In the genomic region with DNA sequence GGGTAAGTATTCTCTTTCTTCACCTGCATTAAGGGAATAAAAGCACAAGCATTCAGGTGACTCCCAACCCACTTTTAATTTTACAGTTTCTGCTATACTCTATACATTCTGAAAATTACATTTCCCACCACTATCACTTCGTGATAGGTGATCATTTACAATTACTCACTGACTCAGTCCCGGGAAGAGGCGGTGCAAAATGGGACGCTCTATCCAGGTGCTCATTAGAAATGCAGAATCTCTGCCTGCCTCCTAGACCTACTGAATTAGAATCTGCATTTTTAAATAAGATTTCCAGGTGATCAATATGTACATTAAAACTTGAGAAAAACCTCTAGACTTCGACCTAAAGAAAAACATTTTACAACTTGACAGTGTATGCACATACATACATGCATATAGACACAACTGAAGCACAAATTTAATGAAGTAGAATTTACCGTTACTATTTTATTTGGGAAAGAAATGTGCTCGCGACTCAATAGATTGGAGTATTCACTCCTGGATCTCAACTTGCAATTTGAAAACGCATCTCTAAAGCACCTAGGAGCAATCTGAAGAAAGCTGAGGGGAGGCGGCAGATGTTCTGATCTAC, we compare ENCODE assay signal across 8 cellular contexts. TPM values are rescaled to one million over a fixed set of nuclear protein-coding genes. Genes with fewer than 3 reads are reported as not detected.
DNase-seq lines count a peak whose midpoint lies in the region; ATAC-seq lines count a peak whose summit lies in the region.

No MANE protein-coding gene starts in this region.

- H3K27ac ChIP-seq in iPS-20b (ENCODE audit: low read length) (no peak overlapping the region), caudate nucleus (ENCODE audit: low read depth, low read length) (no peak overlapping the region)

- DNase-seq in HT-29 (ENCODE audit: low spot score) (peak; percentile 61), caudate nucleus (lab: John Stamatoyannopoulos, UW) (no peak), NCI-H2227 (lab: John Stamatoyannopoulos, UW; ENCODE audit: unreplicated experiment) (no peak), G401 (ENCODE audit: low spot score) (no peak)
- no peak for DNase-seq in activated naive CD4-positive, alpha-beta T cell treated with anti-CD3 and anti-CD28 coated beads, Interleukin-2, amount 50 U/mL, for 72 hours (ENCODE audit: low spot score in 2 of 2)
- DNase-seq in stimulated activated effector memory CD8-positive, alpha-beta T cell treated with anti-CD3 and anti-CD28 coated beads, Interleukin-12 subunit alpha, Interleukin-12 subunit beta, amount 100 ng/mL, for 72 hours (ENCODE audit: low spot score in 2 of 2): no peak

- H3K9me3 ChIP-seq in iPS-20b (ENCODE audit: insufficient read depth, low read depth, low read length): no peaks in the 10 kb centered on the region

- H3K4me3 Mint-ChIP-seq in stimulated activated effector memory CD8-positive, alpha-beta T cell treated with anti-CD3 and anti-CD28 coated beads, Interleukin-12 subunit alpha, Interleukin-12 subunit beta, amount 100 ng/mL, for 72 hours: peak overlapping the region; percentile 82

- H3K4me1 ChIP-seq in iPS-20b (ENCODE audit: insufficient read depth, low read length): peaks cover 11% of the 10 kb centered on the region

- H3K4me1 Mint-ChIP-seq in stimulated activated effector memory CD8-positive, alpha-beta T cell treated with anti-CD3 and anti-CD28 coated beads, Interleukin-12 subunit alpha, Interleukin-12 subunit beta, amount 100 ng/mL, for 72 hours: peaks cover 42% of the 10 kb centered on the region

- H3K9me3 Mint-ChIP-seq in activated naive CD4-positive, alpha-beta T cell treated with anti-CD3 and anti-CD28 coated beads, Interleukin-2, amount 50 U/mL, for 72 hours: peaks cover 0 to 8% of the 10 kb centered on the region in 2 donors
- no peaks in the 10 kb centered on the region for H3K9me3 Mint-ChIP-seq in stimulated activated effector memory CD8-positive, alpha-beta T cell treated with anti-CD3 and anti-CD28 coated beads, Interleukin-12 subunit alpha, Interleukin-12 subunit beta, amount 100 ng/mL, for 72 hours

- in situ Hi-C loops in G401 (cut with HindIII; ENCODE audit: low sequenced_read_pairs): no loop called here

- peaks cover 32 to 47% of the 10 kb centered on the region in 2 donors for H3K36me3 Mint-ChIP-seq in activated naive CD4-positive, alpha-beta T cell treated with anti-CD3 and anti-CD28 coated beads, Interleukin-2, amount 50 U/mL, for 72 hours
- H3K36me3 Mint-ChIP-seq in stimulated activated effector memory CD8-positive, alpha-beta T cell treated with anti-CD3 and anti-CD28 coated beads, Interleukin-12 subunit alpha, Interleukin-12 subunit beta, amount 100 ng/mL, for 72 hours: peaks cover 49% of the 10 kb centered on the region

- peaks cover 18% of the 10 kb centered on the region for H3K27me3 ChIP-seq in iPS-20b (ENCODE audit: insufficient read depth, low read length)

- peak overlapping the region; percentile 64; the same call in 1 of the 2 replicates for H3K9ac ChIP-seq in iPS-20b (ENCODE audit: low read depth, low read length)

- peak in 1 of 2 donors; percentile 20 for ATAC-seq in activated naive CD4-positive, alpha-beta T cell treated with anti-CD3 and anti-CD28 coated beads, Interleukin-2, amount 50 U/mL, for 72 hours
- no peak for ATAC-seq in stimulated activated effector memory CD8-positive, alpha-beta T cell treated with anti-CD3 and anti-CD28 coated beads, Interleukin-12 subunit alpha, Interleukin-12 subunit beta, amount 100 ng/mL, for 72 hours
- ATAC-seq in GM21717 (IDR thresholded peaks at IDR 0.05; ENCODE audit: unreplicated experiment): no peak

- H3K4me3 ChIP-seq in iPS-20b (ENCODE audit: low read length): peak overlapping the region; percentile 79

- no peaks in the 10 kb centered on the region for H3K36me3 ChIP-seq in iPS-20b (ENCODE audit: insufficient read depth, low read depth, low read length)

- peak overlapping the region; percentile 98 to 100 for H3K27ac Mint-ChIP-seq in activated naive CD4-positive, alpha-beta T cell treated with anti-CD3 and anti-CD28 coated beads, Interleukin-2, amount 50 U/mL, for 72 hours
- peak overlapping the region; percentile 89 for H3K27ac Mint-ChIP-seq in stimulated activated effector memory CD8-positive, alpha-beta T cell treated with anti-CD3 and anti-CD28 coated beads, Interleukin-12 subunit alpha, Interleukin-12 subunit beta, amount 100 ng/mL, for 72 hours

RNA-seq across cellular contexts. Expression of gene TGFBR2, which starts 0.6 kb away (rescaled TPM):
- 42.2 and 42.9 TPM in 2 replicates for total RNA-seq in HT-29 (2014; rRNA removed; shearing (Covaris generic))
- total RNA-seq in activated naive CD4-positive, alpha-beta T cell treated with anti-CD3 and anti-CD28 coated beads, Interleukin-2, amount 50 U/mL, for 72 hours: 10 to 100 TPM; 45.0 to 74.1 TPM
- 0.81 TPM in 1 of 2 replicates, not detected in the other for total RNA-seq in G401 (2014; rRNA removed; shearing (Covaris generic))

Comparison
In these comparisons a context has a peak if more than half of its experiments do, and no peak if none do; other contexts are left out.
1. RNA of gene TGFBR2, which starts 0.6 kb away (total RNA-seq): 45.0 to 74.1 TPM in activated naive CD4-positive, alpha-beta T cell treated with anti-CD3 and anti-CD28 coated beads, Interleukin-2, amount 50 U/mL, for 72 hours and 42.2 to 42.9 TPM in HT-29; 0.81 TPM in G401; every median in the first group is over 10 times any median in the second.